ENCODE assay signal across 10 cellular contexts in the genomic region with DNA sequence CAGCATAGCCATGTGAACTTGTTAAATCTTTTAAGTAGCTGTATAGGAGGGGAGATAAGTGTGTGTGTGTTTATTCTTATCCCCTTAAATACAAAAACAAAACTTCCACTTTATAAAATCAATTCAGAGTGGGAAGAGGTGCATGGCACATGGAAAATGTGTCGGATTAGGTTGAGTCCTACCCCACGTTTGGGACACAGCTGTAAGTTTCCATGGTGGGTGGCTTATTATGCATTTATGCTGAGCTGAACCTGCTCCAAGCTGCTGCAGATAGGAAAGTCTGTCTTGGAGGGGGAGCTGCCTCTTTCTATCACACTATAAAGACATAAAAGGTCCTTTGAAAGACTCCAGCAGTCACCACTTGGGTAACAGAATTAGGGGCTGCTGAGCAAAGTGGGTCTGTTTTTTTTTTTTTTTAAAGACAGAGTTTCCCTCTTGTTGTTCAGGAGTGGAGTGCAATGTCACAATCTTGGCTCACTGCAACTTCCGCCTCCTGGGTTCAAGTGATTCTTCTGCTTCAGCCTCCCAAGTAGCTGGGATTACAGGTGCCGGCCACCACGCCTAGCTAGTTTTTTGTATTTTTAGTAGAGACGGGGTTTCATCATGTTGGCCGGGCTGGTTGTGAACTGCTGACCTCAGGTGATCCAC. TPM values are rescaled to one million over a fixed set of nuclear protein-coding genes. Genes with fewer than 3 reads are reported as not detected.
DNase-seq lines count a peak whose midpoint lies in the region; ATAC-seq, FAIRE-seq and TF ChIP-seq lines count a peak whose summit lies in the region.
"Had no signal": no experiment of that assay in that cellular context is flagged by ENCODE, and none has a peak within 500 bp of the region (broad histone marks: within the 10 kb centered on the region; RNA-seq: fewer than 3 reads in every experiment).

No MANE protein-coding gene starts in this region.

- H3K4me3 ChIP-seq in A549 (no peak overlapping the region), esophagus muscularis mucosa (no peak overlapping the region), pancreas (no peak overlapping the region)

- no peak for TF ChIP-seq RAD21 in A549 (conservative IDR thresholded peaks at IDR 0.05 in 1 of 2, IDR thresholded peaks at IDR 0.05 in 1 of 2)

- ATAC-seq in A549 (no peak), pancreas (no peak), HG02759 (IDR thresholded peaks at IDR 0.05; ENCODE audit: unreplicated experiment) (no peak), HG02763 (IDR thresholded peaks at IDR 0.05; ENCODE audit: unreplicated experiment) (no peak)

- no peak for TF ChIP-seq POLR2A in A549 (IDR thresholded peaks at IDR 0.05; ENCODE audit: low read length)
- no peak for TF ChIP-seq POLR2A in esophagus muscularis mucosa (IDR thresholded peaks at IDR 0.05; ENCODE audit: low read depth)

- TF ChIP-seq EP300 in A549 (IDR thresholded peaks at IDR 0.05) (no peak), esophagus muscularis mucosa (IDR thresholded peaks at IDR 0.05) (no peak)

- H3K36me3 ChIP-seq in esophagus muscularis mucosa (peaks cover 0 to 9% (median 2%) of the 10 kb centered on the region in 4 donors), pancreas (no peaks in the 10 kb centered on the region)

- H3K4me1 ChIP-seq in A549: peaks cover 98% of the 10 kb centered on the region
- H3K4me1 ChIP-seq in esophagus muscularis mucosa: peaks cover 98 to 100% (median 99%) of the 10 kb centered on the region in 4 donors
- peaks cover 77 to 97% (median 93%) of the 10 kb centered on the region in 3 donors for H3K4me1 ChIP-seq in pancreas

- H3K27ac ChIP-seq in A549 (peak overlapping the region; percentile 47 to 91; a peak in 5 of 6 replicates), RWPE1 (peak overlapping the region; percentile 98), esophagus muscularis mucosa (replicated peaks in 1 of 4) (peak overlapping the region; percentile 92 to 99 (median 98)), pancreas (peak overlapping the region; percentile 48 to 93 (median 80))

- intact Hi-C loops in esophagus muscularis mucosa (cut with DNase I): no loop called here
- intact Hi-C loops in pancreas (cut with DNase I): loop anchor here in 1 of 3 donors (10.0 kb wide), 1 partner anchor 52 kb away; no protein-coding TSS in a partner anchor

- no peak for FAIRE-seq in A549 (lab: Jason Lieb, UNC)
- FAIRE-seq in pancreas (lab: Jason Lieb, UNC): no peak
- no peak for FAIRE-seq in RCC 7860 (lab: Jason Lieb, UNC)

- CTCF ChIA-PET in A549 (lab: Yijun Ruan, JAX) (interaction anchor here (0.6 to 20.1 kb wide), 15 partner anchors 8 to 292 kb away, joined by 3 to 336 read pairs (median 4); a partner anchor contains a TSS), RWPE1 (lab: Yijun Ruan, JAX) (interaction anchor here (1.0 to 1.1 kb wide), 2 partner anchors 18 to 25 kb away, joined by 5 to 8 read pairs; no protein-coding TSS in a partner anchor)

- no peak for TF ChIP-seq CTCF in A549 (IDR thresholded peaks at IDR 0.05)
- no peak for TF ChIP-seq CTCF in RWPE1 (conservative IDR thresholded peaks at IDR 0.05; ENCODE audit: low read depth)
- no peak for TF ChIP-seq CTCF in esophagus muscularis mucosa (IDR thresholded peaks at IDR 0.05)
- TF ChIP-seq CTCF in pancreas (IDR thresholded peaks at IDR 0.05): no peak

- H3K9me3 ChIP-seq in A549 (no peaks in the 10 kb centered on the region), esophagus muscularis mucosa (no peaks in the 10 kb centered on the region), pancreas (no peaks in the 10 kb centered on the region)

- POLR2A ChIA-PET in A549 (lab: Yijun Ruan, JAX): interaction anchor here (0.6 to 1.3 kb wide), 4 partner anchors 13 to 186 kb away, joined by 3 to 4 read pairs (median 4); a partner anchor contains a TSS
- POLR2A ChIA-PET in RWPE1 (lab: Yijun Ruan, JAX; ENCODE audit: low non-redundant PET): interaction anchor here (1.2 to 1.4 kb wide), 2 partner anchors 21 to 24 kb away, joined by 3 to 4 read pairs; no protein-coding TSS in a partner anchor

- no peak for DNase-seq in A549 (ENCODE audit: low read depth in 1 of 2, low spot score in 1 of 2)
- DNase-seq in RWPE1 (ENCODE audit: low spot score): no peak
- no peak for DNase-seq in esophagus muscularis mucosa (ENCODE audit: extremely low spot score)
- no peak for DNase-seq in pancreas
- no peak for DNase-seq in amygdala (lab: John Stamatoyannopoulos, UW)
- DNase-seq in RCC 7860 (ENCODE audit: low spot score): no peak
- DNase-seq: activated B cell treated with CpG ODN at 0.5 μM for 24 hours had no signal

- peak overlapping the region; percentile 77 for H3K4me2 ChIP-seq in A549

- WGBS in A549 (ENCODE audit: missing lambda C conversion rate): 88% methylated on average over 7 of the region's 7 CpGs
- 59% methylated on average over 7 of the region's 7 CpGs for WGBS in esophagus muscularis mucosa
- 69 to 72% methylated on average over 7 of the region's 7 CpGs for WGBS in pancreas, 2 donors

- H3K27me3 ChIP-seq in esophagus muscularis mucosa (no peaks in the 10 kb centered on the region), pancreas (no peaks in the 10 kb centered on the region)

TF ChIP-seq in A549, 52 proteins besides CTCF, POLR2A, EP300 and RAD21:
- TF ChIP-seq HDAC2 (IDR thresholded peaks at IDR 0.05) (no peak), JUN (IDR thresholded peaks at IDR 0.05) (peak; percentile 8 to 35; a peak in 1 of 5 replicates), EHF (CRISPR knock-in tag; IDR thresholded peaks at IDR 0.05) (no peak), RARB (CRISPR knock-in tag; IDR thresholded peaks at IDR 0.05) (no peak)

RNA-seq across cellular contexts. Expression of a gene that starts 15.2 kb away (rescaled TPM):
- polyA plus RNA-seq in A549 (2011; rRNA removed) (605 and 614 TPM in 2 replicates), A549 (2017; fragmentation: RNase III; extraction: RNeasy Plus Mini Kit Qiagen cat#74134 plus additional on column Dnase treatment) (967 to 1,087 TPM (median 1,011 TPM) in 3 replicates), pancreas (100 to 1,000 TPM in 1 of 2 donors, 10 to 100 TPM in 1; 98.2 to 195 TPM)
- polyA plus RNA-seq in A549 (2012; cell fraction: cytosol; rRNA removed): 1,005 and 1,074 TPM in 2 replicates
- 3,482 and 4,263 TPM in 2 replicates for polyA plus RNA-seq in A549 (2012; cell fraction: nucleus; rRNA removed)
- 488 and 611 TPM in 2 replicates for polyA minus RNA-seq in A549 (2011; rRNA and poly(A)+ RNA removed)
- total RNA-seq in esophagus muscularis mucosa (100 to 1,000 TPM; 416 to 816 (median 598) TPM), pancreas (100 to 1,000 TPM; 137 to 284 (median 189) TPM)

RNA-seq across cellular contexts. Expression of a gene that starts 43.6 kb away (rescaled TPM):
- polyA plus RNA-seq in A549 (2011; rRNA removed): 419 and 491 TPM in 2 replicates
- polyA plus RNA-seq in A549 (2012; cell fraction: cytosol; rRNA removed): 1,849 and 2,120 TPM in 2 replicates
- polyA plus RNA-seq in A549 (2012; cell fraction: nucleus; rRNA removed): 1,703 and 2,003 TPM in 2 replicates
- polyA plus RNA-seq in A549 (2017; fragmentation: RNase III; extraction: RNeasy Plus Mini Kit Qiagen cat#74134 plus additional on column Dnase treatment): 910 to 1,057 TPM (median 937 TPM) in 3 replicates
- 774 and 844 TPM in 2 replicates for polyA minus RNA-seq in A549 (2011; rRNA and poly(A)+ RNA removed)
- 100 to 1,000 TPM; 333 to 570 (median 446) TPM for total RNA-seq in esophagus muscularis mucosa
- total RNA-seq in pancreas: 100 to 1,000 TPM in 5 of 6 donors, 10 to 100 TPM in 1; 93.5 to 140 (median 131) TPM
- polyA plus RNA-seq in pancreas: 100 to 1,000 TPM; 107 to 162 TPM

RNA-seq across cellular contexts. Expression of a gene that starts 44.9 kb away (rescaled TPM):
- polyA plus RNA-seq in A549 (2011; rRNA removed): 0.78 and 1.2 TPM in 2 replicates
- polyA plus RNA-seq in A549 (2012; cell fraction: cytosol; rRNA removed): 1.4 TPM in 2 replicates
- 7.0 and 8.1 TPM in 2 replicates for polyA plus RNA-seq in A549 (2012; cell fraction: nucleus; rRNA removed)
- 1.3 to 2.6 TPM (median 2.1 TPM) in 3 replicates for polyA plus RNA-seq in A549 (2017; fragmentation: RNase III; extraction: RNeasy Plus Mini Kit Qiagen cat#74134 plus additional on column Dnase treatment)
- polyA minus RNA-seq in A549 (2011; rRNA and poly(A)+ RNA removed): 0.33 and 0.44 TPM in 2 replicates
- 1 to 10 TPM; 1.2 to 4.5 (median 3.1) TPM for total RNA-seq in esophagus muscularis mucosa
- total RNA-seq in pancreas: 1 to 10 TPM in 5 of 6 donors, under 1 TPM in 1; 0.79 to 3.8 (median 2.6) TPM
- polyA plus RNA-seq in pancreas: 10 to 100 TPM in 1 of 2 donors, 1 to 10 TPM in 1; 2.6 to 43.4 TPM
- total RNA-seq: lung microvascular endothelial cell had no signal
